18 cellular contexts compared by ENCODE assay signal in the genomic region with DNA sequence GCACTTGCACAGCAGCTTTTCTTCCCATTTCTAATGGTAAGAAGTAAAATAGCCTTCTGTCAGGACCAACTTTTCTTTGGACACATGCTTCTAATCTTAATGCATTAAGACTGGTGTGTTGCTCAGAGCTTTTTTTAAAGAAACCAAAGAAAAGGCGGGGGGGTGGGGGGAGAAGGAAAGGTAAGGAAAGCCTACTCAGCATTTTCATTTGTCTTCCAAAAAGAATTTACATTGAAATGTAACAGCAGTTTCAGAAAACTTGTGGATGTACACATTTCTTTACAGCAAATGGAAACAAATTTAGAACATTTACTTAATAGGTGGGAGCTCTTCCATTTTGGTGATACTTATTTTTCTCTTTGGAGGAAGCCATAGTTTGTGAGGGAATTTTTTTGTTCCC. TPM values are rescaled to one million over a fixed set of nuclear protein-coding genes. Genes with fewer than 3 reads are reported as not detected.
A peak's percentile ranks its signal among the peaks of the same experiment; 100 is the strongest.
DNase-seq lines count a peak whose midpoint lies in the region; ATAC-seq, FAIRE-seq and TF ChIP-seq lines count a peak whose summit lies in the region.
"Had no signal": no experiment of that assay in that cellular context is flagged by ENCODE, and none has a peak within 500 bp of the region (broad histone marks: within the 10 kb centered on the region; RNA-seq: fewer than 3 reads in every experiment).

No MANE protein-coding gene starts in this region.

- H3K27ac ChIP-seq in A549 (no peak overlapping the region), HUES48 (ENCODE audit: low read depth, low read length) (peak overlapping the region; percentile 56), VCaP (peak overlapping the region; percentile 17)

- H3K36me3 ChIP-seq in HUES48 (ENCODE audit: control insufficient read depth, insufficient read depth, low read length), result no peaks in the 10 kb centered on the region
- H3K36me3 ChIP-seq: BE2C had no signal

- no peak for DNase-seq in A549 (ENCODE audit: low read depth in 1 of 2, low spot score in 1 of 2)
- peak; percentile 41 for DNase-seq in left kidney (ENCODE audit: low read depth, low spot score)
- no peak for DNase-seq in stimulated activated naive CD4-positive, alpha-beta T cell (lab: John Stamatoyannopoulos, UW)
- DNase-seq in nucleus accumbens (lab: John Stamatoyannopoulos, UW), result no peak
- DNase-seq: BE2C, DMS79, HCEC 1CT, KG1, NCI-H1105, NCI-H146, NCI-H2029, NCI-H226, NCI-H524, NCI-H82, Right ventricle myocardium superior had no signal

- TF ChIP-seq CTCF in A549 (IDR thresholded peaks at IDR 0.05), result no peak
- no peak for TF ChIP-seq CTCF in VCaP (conservative IDR thresholded peaks at IDR 0.05)

- peak; percentile 23 for FAIRE-seq in A549 (lab: Jason Lieb, UNC)

- H3K27me3 ChIP-seq in HUES48 (ENCODE audit: control insufficient read depth, insufficient read depth, low read length), result no peaks in the 10 kb centered on the region
- H3K27me3 ChIP-seq: BE2C had no signal

- WGBS in A549 (ENCODE audit: missing lambda C conversion rate), result 93% methylated on average over 1 of the region's 1 CpG

- no peak overlapping the region for H3K9ac ChIP-seq in HUES48 (ENCODE audit: low read depth, low read length)

- H3K4me3 ChIP-seq in A549, result no peak overlapping the region
- no peak overlapping the region for H3K4me3 ChIP-seq in HUES48 (ENCODE audit: low read depth, low read length)

- TF ChIP-seq POLR2A in A549 (IDR thresholded peaks at IDR 0.05; ENCODE audit: low read length), result no peak

- H3K9me3 ChIP-seq in A549, result peaks cover 3% of the 10 kb centered on the region; the same call in 1 of the 3 replicates
- no peaks in the 10 kb centered on the region for H3K9me3 ChIP-seq in HUES48 (ENCODE audit: control insufficient read depth, insufficient read depth, low read length)
- H3K9me3 ChIP-seq: BE2C had no signal

- POLR2A ChIA-PET in A549 (lab: Yijun Ruan, JAX), result interaction anchor here (0.6 kb wide), 1 partner anchor 11 kb away, joined by 3 read pairs; no protein-coding TSS in a partner anchor

- CTCF ChIA-PET in A549 (lab: Yijun Ruan, JAX), result interaction anchor here (0.6 to 0.7 kb wide), 2 partner anchors 8 to 189 kb away, joined by 3 to 4 read pairs; no protein-coding TSS in a partner anchor

- H3K4me2 ChIP-seq in A549, result no peak overlapping the region

- no peak for TF ChIP-seq EP300 in A549 (IDR thresholded peaks at IDR 0.05)

- TF ChIP-seq RAD21 in A549 (conservative IDR thresholded peaks at IDR 0.05 in 1 of 2, IDR thresholded peaks at IDR 0.05 in 1 of 2), result no peak

- ATAC-seq in A549 (no peak), HG03045 (IDR thresholded peaks at IDR 0.05; ENCODE audit: unreplicated experiment) (no peak)

- H3K4me1 ChIP-seq in A549 (peaks cover 7% of the 10 kb centered on the region; the same call in 1 of the 3 replicates), HUES48 (ENCODE audit: control insufficient read depth, insufficient read depth, low read length) (peaks cover 51% of the 10 kb centered on the region)
- H3K4me1 ChIP-seq: BE2C had no signal

TF ChIP-seq in A549, 52 proteins besides CTCF, POLR2A, EP300 and RAD21:
- TF ChIP-seq EHF (CRISPR knock-in tag; IDR thresholded peaks at IDR 0.05) (no peak), MAFK (IDR thresholded peaks at IDR 0.05; ENCODE audit: partially characterized antibody) (peak; percentile 89)

RNA-seq across cellular contexts. Expression of a gene that starts 49.6 kb away (rescaled TPM):
- polyA plus RNA-seq in A549 (2011; rRNA removed) (26.5 and 45.3 TPM in 2 replicates), A549 (2017; fragmentation: RNase III; extraction: RNeasy Plus Mini Kit Qiagen cat#74134 plus additional on column Dnase treatment) (10.8 to 11.9 TPM (median 11.8 TPM) in 3 replicates)
- polyA plus RNA-seq in A549 (2012; cell fraction: cytosol; rRNA removed), result 7.2 and 10.6 TPM in 2 replicates
- polyA plus RNA-seq in A549 (2012; cell fraction: nucleus; rRNA removed), result 8.8 and 9.6 TPM in 2 replicates
- polyA minus RNA-seq in A549 (2011; rRNA and poly(A)+ RNA removed), result 44.9 and 46.3 TPM in 2 replicates

Comparison
In these comparisons a context has a peak if more than half of its experiments do, and no peak if none do; other contexts are left out.
1. H3K27ac ChIP-seq: peak in HUES48 (single experiment) and VCaP (single experiment); none in A549 (0 of 2).